ENCODE assay signal across 8 cellular contexts in the genomic region with DNA sequence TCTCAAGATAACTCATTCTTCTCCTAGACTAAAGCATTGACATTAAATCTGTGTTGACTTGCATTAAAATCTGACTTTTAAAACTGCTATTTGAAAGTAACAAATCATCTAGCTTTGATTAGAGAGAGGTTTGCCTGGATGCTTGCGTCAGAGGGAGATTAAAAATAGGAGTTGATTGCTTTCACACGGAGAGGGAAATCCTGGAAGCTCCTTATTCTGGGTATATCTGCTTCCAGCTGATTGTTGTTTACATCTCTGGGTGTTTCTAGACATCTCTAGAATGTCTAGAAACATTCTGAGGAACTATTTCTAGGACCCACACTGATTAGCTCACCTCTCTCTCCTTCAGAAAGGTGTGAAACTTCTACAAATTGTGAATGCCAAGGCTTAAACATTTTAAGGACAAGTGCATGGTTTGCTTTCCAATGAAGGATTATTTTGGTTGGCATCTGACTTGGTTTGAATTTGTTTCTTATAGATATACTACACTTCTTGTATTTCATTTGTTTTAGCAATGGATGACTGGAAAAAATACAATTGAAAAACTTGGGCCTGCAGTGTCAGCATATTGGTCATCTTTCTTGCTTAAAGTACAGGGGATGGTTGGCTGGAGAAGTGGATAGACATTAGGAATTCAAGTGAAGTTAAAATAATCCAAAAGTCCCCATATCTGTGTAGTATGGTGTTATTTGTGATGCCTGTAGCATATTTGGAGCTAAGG. TPM values are rescaled to one million over a fixed set of nuclear protein-coding genes. Genes with fewer than 3 reads are reported as not detected.
DNase-seq lines count a peak whose midpoint lies in the region; TF ChIP-seq lines count a peak whose summit lies in the region.

No MANE protein-coding gene starts in this region.

- BruUV-seq in PC-9 (replicated peaks; lab: Mats Ljungman, UMichigan) = no TSS peak

- H3K27ac ChIP-seq in CD4-positive, alpha-beta memory T cell (ENCODE audit: low read depth, low read length) = peak overlapping the region; percentile 3
- H3K27ac ChIP-seq in PC-9 = no peak overlapping the region
- no peak overlapping the region for H3K27ac ChIP-seq in endodermal cell (ENCODE audit: low read depth, low read length)

- intact Hi-C loops in CD4-positive, alpha-beta memory T cell (cut with micrococcal nuclease) = no loop called here
- intact Hi-C loops in PC-9 (cut with micrococcal nuclease; ENCODE audit: unreplicated experiment) = no loop called here

- H2AFZ ChIP-seq in PC-9 (no peak overlapping the region), neuron (ENCODE audit: low read depth, low read length) (no peak overlapping the region)

- peak overlapping the region in 1 of 2 donors; percentile 91 for H3K4me3 ChIP-seq in CD4-positive, alpha-beta memory T cell (ENCODE audit: low read length in 2 of 2)
- H3K4me3 ChIP-seq in PC-9 (peak overlapping the region; percentile 96; the same call in 1 of the 2 replicates), endodermal cell (ENCODE audit: low read length) (peak overlapping the region; percentile 93), neuron (ENCODE audit: low read length) (peak overlapping the region; percentile 98)

- 51 to 52% methylated on average over 2 of the region's 2 CpGs for WGBS in endodermal cell (ENCODE audit: insufficient coverage in 1 of 2, insufficient read length in 1 of 2), 2 experiments

- H4K20me1 ChIP-seq in PC-9 (ENCODE audit: insufficient read depth) = peaks cover 25% of the 10 kb centered on the region

- DNase-seq in CD4-positive, alpha-beta memory T cell = no peak
- DNase-seq in PC-9 = no peak
- no peak for DNase-seq in endodermal cell
- no peak for DNase-seq in NCI-H2107 treated with DMSO at 0.1 percent for 48 hours (lab: John Stamatoyannopoulos, UW; ENCODE audit: unreplicated experiment)
- DNase-seq in NCI-H1092 treated with DMSO at 0.1 percent for 48 hours (lab: John Stamatoyannopoulos, UW) = no peak
- no peak for DNase-seq in SK-N-DZ (ENCODE audit: low spot score)
- DNase-seq in NCI-H1417 treated with DMSO at 0.1 percent for 48 hours (lab: John Stamatoyannopoulos, UW) = no peak

- H3K4me3 Mint-ChIP-seq in CD4-positive, alpha-beta memory T cell = peak overlapping the region; percentile 71 to 98 (median 97)
- H3K4me3 Mint-ChIP-seq in endodermal cell = peak overlapping the region; percentile 90

- H3K36me3 Mint-ChIP-seq in CD4-positive, alpha-beta memory T cell = peaks cover 0 to 6% of the 10 kb centered on the region in 2 donors
- no peaks in the 10 kb centered on the region for H3K36me3 Mint-ChIP-seq in endodermal cell (ENCODE audit: low read depth)

- peaks cover 11% of the 10 kb centered on the region; the same call in 1 of the 2 replicates for H3F3A ChIP-seq in PC-9 (ENCODE audit: insufficient read depth, low read depth)

- no peak overlapping the region for H3K9ac ChIP-seq in endodermal cell (ENCODE audit: extremely low read depth, low read length, poor library complexity, severe bottlenecking)

- POLR2A ChIA-PET in CD4-positive, alpha-beta memory T cell (lab: Charles Lee; ENCODE audit: partially characterized antibody) = interaction anchor here (1.1 to 1.2 kb wide), 3 partner anchors 12 to 26 kb away, joined by 3 to 5 read pairs (median 4); no protein-coding TSS in a partner anchor
- POLR2A ChIA-PET in PC-9 (lab: Charles Lee; ENCODE audit: unreplicated experiment) = interaction anchor here (0.5 to 0.9 kb wide), 3 partner anchors 115 to 138 kb away, joined by 4 to 6 read pairs (median 5); no protein-coding TSS in a partner anchor

- no peaks in the 10 kb centered on the region for H3K27me3 Mint-ChIP-seq in CD4-positive, alpha-beta memory T cell
- H3K27me3 Mint-ChIP-seq in endodermal cell (ENCODE audit: insufficient read depth) = no peaks in the 10 kb centered on the region

- no peaks in the 10 kb centered on the region for H3K9me3 Mint-ChIP-seq in CD4-positive, alpha-beta memory T cell
- peaks cover 2% of the 10 kb centered on the region for H3K9me3 Mint-ChIP-seq in endodermal cell

- H3K9me2 ChIP-seq in PC-9 (ENCODE audit: insufficient read depth) = no peaks in the 10 kb centered on the region

- no peaks in the 10 kb centered on the region for H3K36me3 ChIP-seq in CD4-positive, alpha-beta memory T cell (ENCODE audit: insufficient read depth, low read length)
- H3K36me3 ChIP-seq in PC-9 (ENCODE audit: low read depth) = 0 out of 2 replicates have a peak, but pooled peaks cover 6% of the 10 kb centered on the region
- no peaks in the 10 kb centered on the region for H3K36me3 ChIP-seq in endodermal cell (ENCODE audit: control insufficient read depth, insufficient read depth, low read length)
- no peaks in the 10 kb centered on the region for H3K36me3 ChIP-seq in neuron (ENCODE audit: insufficient read depth, low read length)

- H3K27me3 ChIP-seq in CD4-positive, alpha-beta memory T cell (ENCODE audit: insufficient read depth, low read length) = no peaks in the 10 kb centered on the region
- H3K27me3 ChIP-seq in PC-9 (ENCODE audit: insufficient read depth, low read depth) (no peaks in the 10 kb centered on the region), endodermal cell (ENCODE audit: control insufficient read depth, insufficient read depth, low read length, poor library complexity, severe bottlenecking) (no peaks in the 10 kb centered on the region), neuron (ENCODE audit: insufficient read depth, low read length) (no peaks in the 10 kb centered on the region)

- H3K27ac Mint-ChIP-seq in CD4-positive, alpha-beta memory T cell = peak overlapping the region; percentile 43 to 91 (median 63)
- H3K27ac Mint-ChIP-seq in endodermal cell = no peak overlapping the region

- TF ChIP-seq CTCF in PC-9 (conservative IDR thresholded peaks at IDR 0.05) = no peak
- TF ChIP-seq CTCF in endodermal cell (conservative IDR thresholded peaks at IDR 0.05) = no peak

- CTCF ChIA-PET in CD4-positive, alpha-beta memory T cell (lab: Charles Lee; ENCODE audit: partially characterized antibody) = interaction anchor here (0.6 to 10.6 kb wide), 6 partner anchors 9 to 134 kb away, joined by 3 to 197 read pairs (median 5); no protein-coding TSS in a partner anchor
- CTCF ChIA-PET in PC-9 (lab: Charles Lee) = interaction anchor here (0.5 to 0.9 kb wide), 4 partner anchors 84 to 509 kb away, joined by 3 to 7 read pairs (median 4); no protein-coding TSS in a partner anchor

- H3K4me2 ChIP-seq in PC-9 = peak overlapping the region; percentile 96

- no peaks in the 10 kb centered on the region for H3K9me3 ChIP-seq in CD4-positive, alpha-beta memory T cell (ENCODE audit: control insufficient read depth in 1 of 2, low read length in 2 of 2)
- no peaks in the 10 kb centered on the region for H3K9me3 ChIP-seq in PC-9 (ENCODE audit: insufficient read depth, low read depth)
- H3K9me3 ChIP-seq in endodermal cell (ENCODE audit: control insufficient read depth, low read length) = peaks cover 4% of the 10 kb centered on the region
- no peaks in the 10 kb centered on the region for H3K9me3 ChIP-seq in neuron (ENCODE audit: low read length)

- peaks cover 70% of the 10 kb centered on the region for H3K79me2 ChIP-seq in PC-9 (ENCODE audit: low read depth)

- peaks cover 53% of the 10 kb centered on the region for H3K4me1 ChIP-seq in CD4-positive, alpha-beta memory T cell (ENCODE audit: insufficient read depth, low read length)
- H3K4me1 ChIP-seq in PC-9 (replicated peaks; ENCODE audit: insufficient read depth) (peaks cover 30% of the 10 kb centered on the region), endodermal cell (ENCODE audit: control insufficient read depth, insufficient read depth, low read length) (peaks cover 3% of the 10 kb centered on the region), neuron (ENCODE audit: insufficient read depth, low read length) (peaks cover 33% of the 10 kb centered on the region)

- H3K4me1 Mint-ChIP-seq in CD4-positive, alpha-beta memory T cell = peaks cover 41 to 59% (median 49%) of the 10 kb centered on the region in 4 donors
- H3K4me1 Mint-ChIP-seq in endodermal cell = peaks cover 39% of the 10 kb centered on the region

RNA-seq across cellular contexts. Expression of a gene that starts 2.1 kb away (rescaled TPM):
- 10 to 100 TPM; 26.4 to 29.1 TPM for total RNA-seq in CD4-positive, alpha-beta memory T cell
- 10 to 100 TPM in 1 of 2 donors, 1 to 10 TPM in 1; 3.8 to 13.5 TPM for polyA plus RNA-seq in CD4-positive, alpha-beta memory T cell
- total RNA-seq in PC-9 (2021) (29.0 and 29.4 TPM in 2 replicates), endodermal cell (10 to 100 TPM; 20.6 to 21.3 TPM)
- 19.2 TPM for polyA plus RNA-seq in endodermal cell (2013, experiment 1 of 2)
- 18.2 TPM for polyA plus RNA-seq in endodermal cell (2013, experiment 2 of 2)
- polyA plus RNA-seq in SK-N-DZ (2014; cell fraction: cytosol; rRNA removed) = 21.8 and 25.9 TPM in 2 replicates
- polyA plus RNA-seq in SK-N-DZ (2014; cell fraction: nucleus; rRNA removed) = 14.7 and 20.2 TPM in 2 replicates
